In genomic region chr17:50843150-50843905, GRCh38 we compare ENCODE assay signal across 24 cellular contexts. TPM values are rescaled to one million over a fixed set of nuclear protein-coding genes. Genes with fewer than 3 reads are reported as not detected.
"Had no signal": no experiment of that assay in that cellular context is flagged by ENCODE, and none has a peak within 500 bp of the region (broad histone marks: within the 10 kb centered on the region; RNA-seq: fewer than 3 reads in every experiment).

No MANE protein-coding gene starts in this region.

- H3K27me3 Mint-ChIP-seq: activated CD4-positive, alpha-beta T cell treated with anti-CD3 and anti-CD28 coated beads for 36 hours; activated naive CD4-positive, alpha-beta T cell treated with anti-CD3 and anti-CD28 coated beads, Interleukin-2, amount 50 U/mL, for 24 hours; activated naive CD8-positive, alpha-beta T cell treated with anti-CD3 and anti-CD28 coated beads, Interleukin-2, amount 50 U/mL, for 24 hours; activated T-cell treated with anti-CD3 and anti-CD28 coated beads, Interleukin-2, amount 50 U/mL, for 24 hours; activated T-helper 17 cell treated with anti-CD3 and anti-CD28 coated beads, Interleukin-2, amount 50 U/mL, for 72 hours; stimulated activated memory B cell treated with anti-CD40 and anti-IgM and Interleukin-4, amounts not matched to agents 10 μg/mL and 1 μg/mL and 100 μg/mL, for 72 hours; stimulated activated naive CD8-positive, alpha-beta T cell treated with anti-CD3 and anti-CD28 coated beads, Interleukin-15, amount 100 ng/mL, for 72 hours had no signal

- H3K27ac Mint-ChIP-seq: activated CD4-positive, alpha-beta T cell treated with anti-CD3 and anti-CD28 coated beads for 36 hours; activated CD8-positive, alpha-beta T cell treated with anti-CD3 and anti-CD28 coated beads, Interleukin-2, amount 10 ng/mL, durations not matched to agents 7 days and 5 days; activated naive CD8-positive, alpha-beta T cell treated with anti-CD3 and anti-CD28 coated beads, Interleukin-2, amount 50 U/mL, for 24 hours; activated T-cell treated with anti-CD3 and anti-CD28 coated beads, Interleukin-2, amount 50 U/mL, for 24 hours; activated T-helper 17 cell treated with anti-CD3 and anti-CD28 coated beads, Interleukin-2, amount 50 U/mL, for 72 hours; immature natural killer cell; natural killer cell; neural progenitor cell; stimulated activated memory B cell treated with anti-CD40 and anti-IgM and Interleukin-4, amounts not matched to agents 10 μg/mL and 1 μg/mL and 100 μg/mL, for 72 hours; stimulated activated naive CD8-positive, alpha-beta T cell treated with anti-CD3 and anti-CD28 coated beads, Interleukin-15, amount 100 ng/mL, for 72 hours had no signal

- H3K4me3 Mint-ChIP-seq: activated CD4-positive, alpha-beta T cell treated with anti-CD3 and anti-CD28 coated beads for 36 hours; activated CD8-positive, alpha-beta T cell treated with anti-CD3 and anti-CD28 coated beads, Interleukin-2, amount 10 ng/mL, durations not matched to agents 7 days and 5 days; activated naive CD4-positive, alpha-beta T cell treated with anti-CD3 and anti-CD28 coated beads, Interleukin-2, amount 50 U/mL, for 24 hours; activated naive CD8-positive, alpha-beta T cell treated with anti-CD3 and anti-CD28 coated beads, Interleukin-2, amount 50 U/mL, for 24 hours; activated T-cell treated with anti-CD3 and anti-CD28 coated beads, Interleukin-2, amount 50 U/mL, for 24 hours; activated T-helper 17 cell treated with anti-CD3 and anti-CD28 coated beads, Interleukin-2, amount 50 U/mL, for 72 hours; immature natural killer cell; natural killer cell; neural progenitor cell; stimulated activated memory B cell treated with anti-CD40 and anti-IgM and Interleukin-4, amounts not matched to agents 10 μg/mL and 1 μg/mL and 100 μg/mL, for 72 hours; stimulated activated naive CD8-positive, alpha-beta T cell treated with anti-CD3 and anti-CD28 coated beads, Interleukin-15, amount 100 ng/mL, for 72 hours had no signal

- H3K9me3 Mint-ChIP-seq: activated naive CD4-positive, alpha-beta T cell treated with anti-CD3 and anti-CD28 coated beads, Interleukin-2, amount 50 U/mL, for 24 hours; activated naive CD8-positive, alpha-beta T cell treated with anti-CD3 and anti-CD28 coated beads, Interleukin-2, amount 50 U/mL, for 24 hours; activated T-cell treated with anti-CD3 and anti-CD28 coated beads, Interleukin-2, amount 50 U/mL, for 24 hours; activated T-helper 17 cell treated with anti-CD3 and anti-CD28 coated beads, Interleukin-2, amount 50 U/mL, for 72 hours; immature natural killer cell; natural killer cell; neural progenitor cell; stimulated activated naive CD8-positive, alpha-beta T cell treated with anti-CD3 and anti-CD28 coated beads, Interleukin-15, amount 100 ng/mL, for 72 hours had no signal

- H3K36me3 Mint-ChIP-seq: activated naive CD4-positive, alpha-beta T cell treated with anti-CD3 and anti-CD28 coated beads, Interleukin-2, amount 50 U/mL, for 24 hours; immature natural killer cell; natural killer cell; neural progenitor cell; stimulated activated memory B cell treated with anti-CD40 and anti-IgM and Interleukin-4, amounts not matched to agents 10 μg/mL and 1 μg/mL and 100 μg/mL, for 72 hours had no signal

- ATAC-seq: activated CD4-positive, alpha-beta T cell treated with anti-CD3 and anti-CD28 coated beads for 36 hours; activated CD8-positive, alpha-beta T cell treated with anti-CD3 and anti-CD28 coated beads, Interleukin-2, amount 10 ng/mL, durations not matched to agents 7 days and 5 days; activated naive CD8-positive, alpha-beta T cell treated with anti-CD3 and anti-CD28 coated beads, Interleukin-2, amount 50 U/mL, for 24 hours; activated T-helper 17 cell treated with anti-CD3 and anti-CD28 coated beads, Interleukin-2, amount 50 U/mL, for 72 hours; foreskin keratinocyte; heart left ventricle; left lung; natural killer cell; stimulated activated memory B cell treated with anti-CD40 and anti-IgM and Interleukin-4, amounts not matched to agents 10 μg/mL and 1 μg/mL and 100 μg/mL, for 72 hours; stimulated activated naive CD8-positive, alpha-beta T cell treated with anti-CD3 and anti-CD28 coated beads, Interleukin-15, amount 100 ng/mL, for 72 hours; upper lobe of right lung had no signal

- H3K4me1 Mint-ChIP-seq: activated CD4-positive, alpha-beta T cell treated with anti-CD3 and anti-CD28 coated beads for 36 hours; activated naive CD4-positive, alpha-beta T cell treated with anti-CD3 and anti-CD28 coated beads, Interleukin-2, amount 50 U/mL, for 24 hours; activated naive CD8-positive, alpha-beta T cell treated with anti-CD3 and anti-CD28 coated beads, Interleukin-2, amount 50 U/mL, for 24 hours; immature natural killer cell; natural killer cell; stimulated activated naive CD8-positive, alpha-beta T cell treated with anti-CD3 and anti-CD28 coated beads, Interleukin-15, amount 100 ng/mL, for 72 hours had no signal

- DNase-seq: activated CD4-positive, alpha-beta T cell treated with anti-CD3 and anti-CD28 coated beads for 36 hours; activated CD4-positive, CD25-positive, alpha-beta regulatory T cell; activated CD8-positive, alpha-beta T cell treated with anti-CD3 and anti-CD28 coated beads, Interleukin-2, amount 10 ng/mL, durations not matched to agents 7 days and 5 days; activated naive CD8-positive, alpha-beta T cell treated with anti-CD3 and anti-CD28 coated beads, Interleukin-2, amount 50 U/mL, for 24 hours; activated T-cell treated with anti-CD3 and anti-CD28 coated beads, Interleukin-2, amount 50 U/mL, for 24 hours; cortex of kidney; foreskin keratinocyte; heart left ventricle; immature natural killer cell; kidney glomerular epithelial cell; left lung; mesendoderm; natural killer cell; stimulated activated CD4-positive, alpha-beta T cell treated with anti-CD3 and anti-CD28 coated beads, Interleukin-12 subunit alpha, Interleukin-12 subunit beta, amount 100 ng/mL, for 4 hours; stimulated activated CD4-positive, alpha-beta T cell treated with anti-CD3 and anti-CD28 coated beads, Interleukin-4, amount 100 ng/mL, for 24 hours; stimulated activated naive CD8-positive, alpha-beta T cell treated with anti-CD3 and anti-CD28 coated beads, Interleukin-15, amount 100 ng/mL, for 72 hours; thyroid gland; upper lobe of right lung had no signal

RNA-seq across cellular contexts. Expression of gene WFIKKN2, which starts 7.9 kb away (rescaled TPM):
- total RNA-seq: activated CD4-positive, alpha-beta T cell treated with anti-CD3 and anti-CD28 coated beads for 36 hours; activated CD8-positive, alpha-beta T cell treated with anti-CD3 and anti-CD28 coated beads, Interleukin-2, amount 10 ng/mL, durations not matched to agents 7 days and 5 days; activated T-helper 17 cell treated with anti-CD3 and anti-CD28 coated beads, Interleukin-2, amount 50 U/mL, for 72 hours; foreskin keratinocyte; left lung; mononuclear cell; natural killer cell; T-helper 1 cell treated with Interleukin-12 subunit alpha and Interleukin-12 subunit beta and Interleukin-4 antibody, amounts not matched to agents 30 ng/mL and 1 ng/mL, for 36 hours had no signal
